8 cellular contexts compared by ENCODE assay signal in genomic region chr17:43024407-43025289, GRCh38. TPM values are rescaled to one million over a fixed set of nuclear protein-coding genes. Genes with fewer than 3 reads are reported as not detected.
DNase-seq lines count a peak whose midpoint lies in the region; ATAC-seq and TF ChIP-seq lines count a peak whose summit lies in the region.

Gene RND2, plus strand, starts transcription at chr17:43025231. Its CDS starts 117 bp downstream, at chr17:43025348.

- in situ Hi-C loops in T47D (cut with HindIII; ENCODE audit: low pct_unique_long_range_greater_than_20kb, low sequenced_read_pairs): no loop called here
- in situ Hi-C loops in gastrocnemius medialis (cut with MboI; ENCODE audit: low sequenced_read_pairs in 4 of 4): loop anchor here in 1 of 4 donors (25.0 kb wide), 1 partner anchor 288 kb away; no protein-coding TSS in a partner anchor

- peak within 1 kb of the TSS; percentile 73 for H3K4me3 ChIP-seq in H7 (ENCODE audit: insufficient read depth, low read depth, low read length)
- peak within 1 kb of the TSS; percentile 92 for H3K4me3 ChIP-seq in WERI-Rb-1 (ENCODE audit: low read depth, low read length)
- peak within 1 kb of the TSS; percentile 93 for H3K4me3 ChIP-seq in iPS-18a (ENCODE audit: low read length)
- peak within 1 kb of the TSS; percentile 58 to 78 (median 63) for H3K4me3 ChIP-seq in gastrocnemius medialis

- peaks cover 4% of the 10 kb centered on the region for H3K36me3 ChIP-seq in H7 (replicated peaks; ENCODE audit: control insufficient read depth, insufficient read depth, low read length)
- H3K36me3 ChIP-seq in WERI-Rb-1: peaks cover 7% of the 10 kb centered on the region
- no peaks in the 10 kb centered on the region for H3K36me3 ChIP-seq in iPS-18a (ENCODE audit: control insufficient read depth, low read depth, low read length)
- no peaks in the 10 kb centered on the region for H3K36me3 ChIP-seq in gastrocnemius medialis

- ATAC-seq in gastrocnemius medialis (peak; percentile 65 to 67), HG03025 (IDR thresholded peaks at IDR 0.05; ENCODE audit: low FRiP score, unreplicated experiment) (no peak)

- H3K27me3 ChIP-seq in H7 (ENCODE audit: control insufficient read depth, insufficient read depth, low read length) (no peaks in the 10 kb centered on the region), WERI-Rb-1 (ENCODE audit: insufficient read depth, low read depth, severe bottlenecking) (no peaks in the 10 kb centered on the region), iPS-18a (ENCODE audit: control insufficient read depth, insufficient read depth, low read length) (no peaks in the 10 kb centered on the region), gastrocnemius medialis (no peaks in the 10 kb centered on the region)

- H3K4me1 ChIP-seq in iPS-18a (ENCODE audit: control insufficient read depth, low read depth, low read length) (peaks cover 27% of the 10 kb centered on the region), gastrocnemius medialis (peaks cover 14 to 17% of the 10 kb centered on the region in 2 donors)

- H3K27ac ChIP-seq in WERI-Rb-1 (peak within 1 kb of the TSS; percentile 82), iPS-18a (ENCODE audit: low read length) (peak within 1 kb of the TSS; percentile 89), gastrocnemius medialis (peak within 1 kb of the TSS; percentile 44 to 64 (median 60))

- peak within 1 kb of the TSS; percentile 90 for H3K9ac ChIP-seq in iPS-18a (ENCODE audit: low read length)

- DNase-seq in C1 segment of cervical spinal cord (lab: John Stamatoyannopoulos, UW) (peak in 13 of 14 donors; percentile 36 to 86 (median 76)), H7 (peak; percentile 99), NCI-H2171 treated with DMSO at 0.1 percent for 48 hours (lab: John Stamatoyannopoulos, UW) (peak; percentile 93), WERI-Rb-1 (peak; percentile 99), T47D (ENCODE audit: low read depth in 1 of 2, low spot score in 1 of 2) (peak; percentile 96 to 98), gastrocnemius medialis (peak; percentile 70 to 84)

- H3K9me3 ChIP-seq in WERI-Rb-1 (ENCODE audit: severe bottlenecking) (no peaks in the 10 kb centered on the region), iPS-18a (ENCODE audit: control insufficient read depth, low read depth, low read length) (no peaks in the 10 kb centered on the region), gastrocnemius medialis (no peaks in the 10 kb centered on the region)

- TF ChIP-seq CTCF in WERI-Rb-1 (IDR thresholded peaks at IDR 0.05; ENCODE audit: low read depth, low read length): peak; percentile 88
- TF ChIP-seq CTCF in gastrocnemius medialis (IDR thresholded peaks at IDR 0.05 in 4 of 5, conservative IDR thresholded peaks at IDR 0.05 in 1 of 5): peak; percentile 54 to 70 (median 65)

- intact Hi-C loops in gastrocnemius medialis (cut with DNase I; ENCODE audit: low total_unique reads): loop anchor here (2.0 kb wide), 1 partner anchor 146 kb away; the partner anchor contains the start of gene NBR1

- peak; percentile 27 to 36 for TF ChIP-seq POLR2A in gastrocnemius medialis (IDR thresholded peaks at IDR 0.05)

RNA-seq across cellular contexts. Expression of gene RND2, which starts in this region (rescaled TPM):
- 25.3 and 25.9 TPM in 2 replicates for total RNA-seq in H7 (2014; rRNA removed; shearing (Covaris generic))
- total RNA-seq in gastrocnemius medialis: under 1 TPM in 3 of 4 donors, not detected in 1; 0.04 to 0.10 (median 0.10) TPM

Comparison
In these comparisons a context has a peak if more than half of its experiments do, and no peak if none do; other contexts are left out.
1. RNA of gene RND2 (total RNA-seq): 25.3 to 25.9 TPM in H7; 0.04 to 0.10 TPM in gastrocnemius medialis; every median in the first group is over 10 times any median in the second.
2. Peak in DNase-seq, ATAC-seq, H3K4me3 ChIP-seq and H3K27ac ChIP-seq in gastrocnemius medialis; RNA of the gene not detected or under 1 TPM.
3. Peak in every context shown above with its lines, with median percentiles within 50 percentile points of each other: DNase-seq, H3K4me3 ChIP-seq and H3K27ac ChIP-seq.